8 cellular contexts compared by ENCODE assay signal in genomic region chr13:49585220-49586157, GRCh38. TPM values are rescaled to one million over a fixed set of nuclear protein-coding genes. Genes with fewer than 3 reads are reported as not detected.
DNase-seq lines count a peak whose midpoint lies in the region; ATAC-seq and TF ChIP-seq lines count a peak whose summit lies in the region.

Gene RCBTB1, minus strand, starts transcription at chr13:49585558. Its CDS starts 18,279 bp downstream, at chr13:49567279.

- H3K4me3 Mint-ChIP-seq in chondrocyte (ENCODE audit: unreplicated experiment), result peak within 1 kb of the TSS; percentile 91

- peaks cover 13% of the 10 kb centered on the region for H3K4me1 Mint-ChIP-seq in chondrocyte (ENCODE audit: low read depth)

- no peaks in the 10 kb centered on the region for H3K9me3 Mint-ChIP-seq in chondrocyte (ENCODE audit: low read depth)

- peaks cover 2% of the 10 kb centered on the region for H3K36me3 Mint-ChIP-seq in chondrocyte (ENCODE audit: low read depth)

- H3K27me3 Mint-ChIP-seq in chondrocyte (ENCODE audit: low read depth), result no peaks in the 10 kb centered on the region

- ATAC-seq in GM18511 (IDR thresholded peaks at IDR 0.05; ENCODE audit: unreplicated experiment) (peak; percentile 95), HG02973 (IDR thresholded peaks at IDR 0.05; ENCODE audit: unreplicated experiment) (peak; percentile 85)

- H3K4me3 ChIP-seq in kidney epithelial cell (ENCODE audit: low read depth, low read length), result peak within 1 kb of the TSS; percentile 78

- peak; percentile 42 for DNase-seq in A172 (ENCODE audit: low spot score)
- DNase-seq in NCI-H2171 treated with DMSO at 0.1 percent for 48 hours (lab: John Stamatoyannopoulos, UW), result peak; percentile 81
- DNase-seq in activated CD4-positive, CD25-positive, alpha-beta regulatory T cell treated with anti-CD3 and anti-CD28 coated beads, Interleukin-2, amount 50 U/mL, for 72 hours, result peak; percentile 80
- no peak for DNase-seq in chondrocyte (ENCODE audit: low spot score)
- no peak for DNase-seq in kidney epithelial cell (ENCODE audit: low read depth)
- peak; percentile 79 for DNase-seq in stimulated activated CD4-positive, alpha-beta T cell treated with anti-CD3 and anti-CD28 coated beads, Interleukin-15, amount 100 ng/mL, for 24 hours

- peak within 1 kb of the TSS; percentile 84 for H3K27ac Mint-ChIP-seq in chondrocyte (ENCODE audit: unreplicated experiment)

- no peaks in the 10 kb centered on the region for H3K27me3 ChIP-seq in kidney epithelial cell (ENCODE audit: control insufficient read depth, insufficient read depth, low read length)

- H3K36me3 ChIP-seq in kidney epithelial cell (ENCODE audit: control insufficient read depth, insufficient read depth, low read length), result no peaks in the 10 kb centered on the region

- TF ChIP-seq CTCF in chondrocyte (IDR thresholded peaks at IDR 0.05), result no peak
- TF ChIP-seq CTCF in kidney epithelial cell (IDR thresholded peaks at IDR 0.05; ENCODE audit: insufficient read depth, low read length, poor library complexity, severe bottlenecking), result no peak

RNA-seq across cellular contexts. Expression of gene RCBTB1, which starts in this region (rescaled TPM):
- 20.5 and 26.2 TPM in 2 replicates for total RNA-seq in A172 (2014; rRNA removed; shearing (Covaris generic))
- total RNA-seq in chondrocyte, result 20.1 to 21.3 TPM (median 20.6 TPM) in 3 replicates
- 22.6 and 26.0 TPM in 2 replicates for total RNA-seq in kidney epithelial cell

Comparison
In these comparisons a context has a peak if more than half of its experiments do, and no peak if none do; other contexts are left out.
1. DNase-seq: peak in A172 (single experiment), NCI-H2171 treated with DMSO at 0.1 percent for 48 hours (single experiment), activated CD4-positive, CD25-positive, alpha-beta regulatory T cell treated with anti-CD3 and anti-CD28 coated beads, Interleukin-2, amount 50 U/mL, for 72 hours (single experiment) and stimulated activated CD4-positive, alpha-beta T cell treated with anti-CD3 and anti-CD28 coated beads, Interleukin-15, amount 100 ng/mL, for 24 hours (single experiment); none in chondrocyte (single experiment) and kidney epithelial cell (single experiment).